In genomic region chr12:22313276-22313995, GRCh38 we compare ENCODE assay signal across 23 cellular contexts. TPM values are rescaled to one million over a fixed set of nuclear protein-coding genes. Genes with fewer than 3 reads are reported as not detected.
DNase-seq lines count a peak whose midpoint lies in the region; ATAC-seq, FAIRE-seq and TF ChIP-seq lines count a peak whose summit lies in the region.
"Had no signal": no experiment of that assay in that cellular context is flagged by ENCODE, and none has a peak within 500 bp of the region (broad histone marks: within the 10 kb centered on the region; RNA-seq: fewer than 3 reads in every experiment).

No MANE protein-coding gene starts in this region.

- no peak overlapping the region for H2AFZ ChIP-seq in keratinocyte (ENCODE audit: control insufficient read depth, low read length)
- H2AFZ ChIP-seq: GM23248 had no signal

- H3K27ac ChIP-seq in SJCRH30 (no peak overlapping the region), keratinocyte (ENCODE audit: control insufficient read depth, insufficient read depth, low read length) (no peak overlapping the region)
- H3K27ac ChIP-seq: GM23248, Peyer's patch had no signal

- DNase-seq in NCI-H524 (lab: John Stamatoyannopoulos, UW): peak; percentile 59 to 69
- no peak for DNase-seq in NCI-H524 treated with DMSO at 0.1 percent for 48 hours (lab: John Stamatoyannopoulos, UW)
- peak; percentile 49 to 65 for DNase-seq in SJCRH30
- DNase-seq in epithelial cell of esophagus (ENCODE audit: low read depth): peak; percentile 23
- no peak for DNase-seq in keratinocyte (ENCODE audit: low read depth, low spot score)
- DNase-seq in occipital lobe (lab: John Stamatoyannopoulos, UW): no peak
- DNase-seq in activated naive CD4-positive, alpha-beta T cell treated with anti-CD3 and anti-CD28 coated beads for 36 hours: no peak
- DNase-seq in T-helper 17 cell: no peak
- DNase-seq: 8988T; Calu3; CD4-positive, alpha-beta memory T cell; DMS79; GDM1; GM23248; HCEC 1CT; IMR-90; Karpas-422; NCI-H1105 treated with DMSO at 0.1 percent for 48 hours; NCI-H187; Peyer's patch; SHP77 treated with DMSO at 0.1 percent for 48 hours had no signal

- H3K27ac Mint-ChIP-seq in activated naive CD4-positive, alpha-beta T cell treated with anti-CD3 and anti-CD28 coated beads for 36 hours: no peak overlapping the region
- no peak overlapping the region for H3K27ac Mint-ChIP-seq in T-helper 17 cell
- H3K27ac Mint-ChIP-seq: CD4-positive, alpha-beta memory T cell had no signal

- CTCF ChIA-PET in activated naive CD4-positive, alpha-beta T cell treated with anti-CD3 and anti-CD28 coated beads for 36 hours (lab: Charles Lee): no interaction called here

- no peaks in the 10 kb centered on the region for H4K20me1 ChIP-seq in keratinocyte (ENCODE audit: control insufficient read depth, extremely low read depth, insufficient read depth, low read length)

- H3K9me3 ChIP-seq in SJCRH30 (replicated peaks) (no peaks in the 10 kb centered on the region), keratinocyte (ENCODE audit: control insufficient read depth, low read depth, low read length) (no peaks in the 10 kb centered on the region), T-helper 17 cell (ENCODE audit: control insufficient read depth, low read length, poor library complexity, severe bottlenecking) (no peaks in the 10 kb centered on the region)
- H3K9me3 ChIP-seq: Peyer's patch had no signal

- H3K9me3 Mint-ChIP-seq in activated naive CD4-positive, alpha-beta T cell treated with anti-CD3 and anti-CD28 coated beads for 36 hours: no peaks in the 10 kb centered on the region
- H3K9me3 Mint-ChIP-seq: CD4-positive, alpha-beta memory T cell had no signal

- H3K4me3 ChIP-seq in SJCRH30 (no peak overlapping the region), epithelial cell of esophagus (ENCODE audit: low read length) (no peak overlapping the region), keratinocyte (ENCODE audit: control insufficient read depth in 2 of 3, extremely low read depth in 1 of 3, insufficient read depth in 2 of 3, low read depth in 1 of 3, low read length in 3 of 3) (no peak overlapping the region)
- H3K4me3 ChIP-seq: GM12878, GM23248, Peyer's patch had no signal

- no peaks in the 10 kb centered on the region for H3K4me1 Mint-ChIP-seq in activated naive CD4-positive, alpha-beta T cell treated with anti-CD3 and anti-CD28 coated beads for 36 hours (ENCODE audit: low read depth)
- peaks cover 22% of the 10 kb centered on the region for H3K4me1 Mint-ChIP-seq in T-helper 17 cell

- H3K27me3 ChIP-seq in SJCRH30 (no peaks in the 10 kb centered on the region), keratinocyte (ENCODE audit: control insufficient read depth, extremely low read depth, insufficient read depth, low read length) (no peaks in the 10 kb centered on the region)
- H3K27me3 ChIP-seq: Peyer's patch had no signal

- no peak overlapping the region for H3K4me3 Mint-ChIP-seq in activated naive CD4-positive, alpha-beta T cell treated with anti-CD3 and anti-CD28 coated beads for 36 hours
- no peak overlapping the region for H3K4me3 Mint-ChIP-seq in T-helper 17 cell
- H3K4me3 Mint-ChIP-seq: CD4-positive, alpha-beta memory T cell had no signal

- ATAC-seq in T-helper 17 cell: no peak
- ATAC-seq: GM12878 had no signal

- no peak overlapping the region for H3K9ac ChIP-seq in keratinocyte (ENCODE audit: control insufficient read depth, extremely low read depth, insufficient read depth, low read length)
- H3K9ac ChIP-seq: GM23248 had no signal

- no peak overlapping the region for H3K4me2 ChIP-seq in keratinocyte (ENCODE audit: control insufficient read depth, extremely low read depth, insufficient read depth, low read depth, low read length)

- no peaks in the 10 kb centered on the region for H3K36me3 Mint-ChIP-seq in activated naive CD4-positive, alpha-beta T cell treated with anti-CD3 and anti-CD28 coated beads for 36 hours (ENCODE audit: low read depth)
- peaks cover 9% of the 10 kb centered on the region for H3K36me3 Mint-ChIP-seq in T-helper 17 cell (ENCODE audit: low read depth)

- H3K36me3 ChIP-seq in SJCRH30 (no peaks in the 10 kb centered on the region), keratinocyte (ENCODE audit: control insufficient read depth in 2 of 2, extremely low read depth in 1 of 2, insufficient read depth in 2 of 2, low read length in 2 of 2) (no peaks in the 10 kb centered on the region)
- H3K36me3 ChIP-seq: Peyer's patch had no signal

- dilution Hi-C loops in keratinocyte (cut with MboI; ENCODE audit: extremely low pct_ligation_motif_present, low sequenced_read_pairs): no loop called here

- FAIRE-seq in keratinocyte (lab: Jason Lieb, UNC): peak; percentile 20
- FAIRE-seq: GM12878 had no signal

- peaks cover 2% of the 10 kb centered on the region for H3K27me3 Mint-ChIP-seq in activated naive CD4-positive, alpha-beta T cell treated with anti-CD3 and anti-CD28 coated beads for 36 hours (ENCODE audit: low read depth)
- H3K27me3 Mint-ChIP-seq in T-helper 17 cell: no peaks in the 10 kb centered on the region
- H3K27me3 Mint-ChIP-seq: CD4-positive, alpha-beta memory T cell had no signal

- no peaks in the 10 kb centered on the region for H3K79me2 ChIP-seq in keratinocyte (ENCODE audit: control insufficient read depth, insufficient read depth, low read length)

- H3K4me1 ChIP-seq in SJCRH30 (peaks cover 22% of the 10 kb centered on the region), keratinocyte (ENCODE audit: control insufficient read depth, extremely low read depth, insufficient read depth, low read length) (peaks cover 5% of the 10 kb centered on the region)

- TF ChIP-seq CTCF in epithelial cell of esophagus (IDR thresholded peaks at IDR 0.05; ENCODE audit: insufficient read depth, low read depth, low read length, missing control alignments) (no peak), keratinocyte (optimal IDR thresholded peaks at IDR 0.05 in 1 of 3, IDR thresholded peaks at IDR 0.05 in 1 of 3, conservative IDR thresholded peaks at IDR 0.05 in 1 of 3; ENCODE audit: extremely low read depth in 1 of 3, insufficient read depth in 2 of 3, low read length in 3 of 3) (no peak)

- no peaks in the 10 kb centered on the region for H3K9me1 ChIP-seq in keratinocyte (ENCODE audit: control insufficient read depth, extremely low read depth, insufficient read depth, low read length)

- intact Hi-C loops in activated naive CD4-positive, alpha-beta T cell treated with anti-CD3 and anti-CD28 coated beads for 36 hours (cut with micrococcal nuclease): no loop called here

RNA-seq across cellular contexts. Expression of gene ST8SIA1, which starts 21.1 kb away (rescaled TPM):
- total RNA-seq in SJCRH30 (2014; rRNA removed; shearing (Covaris generic)): 6.4 and 7.7 TPM in 2 replicates
- 0.46 to 0.75 TPM (median 0.50 TPM) in 3 replicates for polyA plus RNA-seq in keratinocyte
- polyA plus RNA-seq in keratinocyte (2011; ENCODE audit: low read depth): 0.37 TPM
- 0.42 and 0.66 TPM in 2 replicates for polyA plus RNA-seq in keratinocyte (2011; cell fraction: cytosol; rRNA removed)
- polyA plus RNA-seq in keratinocyte (2011; cell fraction: nucleus; rRNA removed): 0.67 and 1.3 TPM in 2 replicates
- 0.29 and 0.87 TPM in 2 replicates for polyA plus RNA-seq in keratinocyte (2012; ENCODE audit: low replicate concordance)
- 0.38 to 1.3 TPM in 2 of 3 replicates, not detected in the other for polyA minus RNA-seq in keratinocyte
- polyA minus RNA-seq in keratinocyte (2011; cell fraction: cytosol; rRNA and poly(A)+ RNA removed): not detected
- 1.9 and 2.6 TPM in 2 replicates for polyA minus RNA-seq in keratinocyte (2011; cell fraction: nucleus; rRNA and poly(A)+ RNA removed)
- total RNA-seq in occipital lobe: 29.6 TPM
- total RNA-seq in activated naive CD4-positive, alpha-beta T cell treated with anti-CD3 and anti-CD28 coated beads for 36 hours: 1 to 10 TPM in 1 of 2 experiments, under 1 TPM in 1; 0.84 to 1.7 TPM
- total RNA-seq in T-helper 17 cell: 10 to 100 TPM in 1 of 2 donors, 1 to 10 TPM in 1; 7.6 to 13.9 TPM
- total RNA-seq: Calu3, GM23248, IMR-90 had no signal
- polyA plus RNA-seq: BJ, IMR-90 had no signal

Comparison
In these comparisons a context has a peak if more than half of its experiments do, and no peak if none do; other contexts are left out.
1. DNase-seq: peak in NCI-H524 (2 of 2), SJCRH30 (2 of 2) and epithelial cell of esophagus (single experiment); none in NCI-H524 treated with DMSO at 0.1 percent for 48 hours (single experiment), keratinocyte (single experiment), occipital lobe (single experiment), activated naive CD4-positive, alpha-beta T cell treated with anti-CD3 and anti-CD28 coated beads for 36 hours (single experiment) and T-helper 17 cell (0 of 3).